ENCODE assay signal across 2 cellular contexts in genomic region chr12:111434049-111434448, GRCh38.
TF ChIP-seq lines count a peak whose summit lies in the region.

No MANE protein-coding gene starts in this region.

TF ChIP-seq in SK-N-SH, 30 proteins besides CTCF, POLR2A, EP300 and RAD21 (continued from another document):
- TF ChIP-seq REST (IDR thresholded peaks at IDR 0.05; ENCODE audit: low read depth, low read length) (no peak), FOXJ3 (CRISPR knock-in tag; IDR thresholded peaks at IDR 0.05) (no peak), IRF3 (IDR thresholded peaks at IDR 0.05; ENCODE audit: low read depth, low read length) (no peak), RCOR1 (IDR thresholded peaks at IDR 0.05; ENCODE audit: low read length) (no peak), FOSL2 (IDR thresholded peaks at IDR 0.05; ENCODE audit: borderline replicate concordance, low read depth) (no peak), USF2 (IDR thresholded peaks at IDR 0.05; ENCODE audit: borderline replicate concordance, low read depth, low read length) (no peak), ELF1 (IDR thresholded peaks at IDR 0.05) (no peak), ZBTB33 (IDR thresholded peaks at IDR 0.05; ENCODE audit: borderline replicate concordance, low read depth) (no peak)
TF ChIP-seq in SK-N-SH: peak in this region for 0.

TF ChIP-seq in SK-N-SH treated with all-trans-retinoic acid at 6 μM for 48 hours, 23 proteins besides CTCF, POLR2A, EP300 and RAD21 (continued from another document):
- no peak for TF ChIP-seq PATZ1 (CRISPR knock-in tag; IDR thresholded peaks at IDR 0.05; ENCODE audit: borderline replicate concordance)
- no peak for TF ChIP-seq ARNTL (CRISPR knock-in tag; IDR thresholded peaks at IDR 0.05; ENCODE audit: borderline replicate concordance, low read depth)
- no peak for TF ChIP-seq GLIS3 (CRISPR knock-in tag; IDR thresholded peaks at IDR 0.05)
- TF ChIP-seq ZNF70 (CRISPR knock-in tag; IDR thresholded peaks at IDR 0.05): no peak
- no peak for TF ChIP-seq SNAI2 (CRISPR knock-in tag; IDR thresholded peaks at IDR 0.05)
- no peak for TF ChIP-seq TOX (CRISPR knock-in tag; IDR thresholded peaks at IDR 0.05; ENCODE audit: borderline replicate concordance)
- TF ChIP-seq BACH2 (CRISPR knock-in tag; IDR thresholded peaks at IDR 0.05; ENCODE audit: borderline replicate concordance): no peak
- TF ChIP-seq ZFP3 (CRISPR knock-in tag; IDR thresholded peaks at IDR 0.05): no peak
- no peak for TF ChIP-seq ZNF8 (CRISPR knock-in tag; IDR thresholded peaks at IDR 0.05)
- no peak for TF ChIP-seq ZC3H10 (CRISPR knock-in tag; IDR thresholded peaks at IDR 0.05)
- no peak for TF ChIP-seq RARB (CRISPR knock-in tag; IDR thresholded peaks at IDR 0.05)
- no peak for TF ChIP-seq POU6F1 (CRISPR knock-in tag; IDR thresholded peaks at IDR 0.05; ENCODE audit: borderline replicate concordance, low read depth)
